In genomic region chr1:209455666-209456065, GRCh38 we compare ENCODE assay signal across 1 cellular context.
TF ChIP-seq lines count a peak whose summit lies in the region.

No MANE protein-coding gene starts in this region.

TF ChIP-seq in SK-N-SH treated with all-trans-retinoic acid at 6 μM for 48 hours, 23 proteins besides CTCF, POLR2A, EP300 and RAD21 (continued from another document):
- TF ChIP-seq TSHZ2 (CRISPR knock-in tag; IDR thresholded peaks at IDR 0.05) (no peak), BACH2 (CRISPR knock-in tag; IDR thresholded peaks at IDR 0.05; ENCODE audit: borderline replicate concordance) (no peak), SNAI2 (CRISPR knock-in tag; IDR thresholded peaks at IDR 0.05) (no peak), PATZ1 (CRISPR knock-in tag; IDR thresholded peaks at IDR 0.05; ENCODE audit: borderline replicate concordance) (no peak), ZNF70 (CRISPR knock-in tag; IDR thresholded peaks at IDR 0.05) (no peak), CSRNP3 (CRISPR knock-in tag; IDR thresholded peaks at IDR 0.05) (no peak), ZNF565 (CRISPR knock-in tag; conservative IDR thresholded peaks at IDR 0.05; ENCODE audit: low read depth) (no peak), ESRRG (CRISPR knock-in tag; IDR thresholded peaks at IDR 0.05) (no peak)
